ENCODE assay signal across 1 cellular context in genomic region chr7:73840715-73841379, GRCh38.
TF ChIP-seq lines count a peak whose summit lies in the region.

No MANE protein-coding gene starts in this region.

TF ChIP-seq in HepG2, 621 proteins besides CTCF, POLR2A, EP300 and RAD21:
- peak; percentile 57; the same call in 1 of the 2 replicates for TF ChIP-seq ZMYM3 (CRISPR knock-in tag; IDR thresholded peaks at IDR 0.05)
- TF ChIP-seq ZNF770 (CRISPR knock-in tag; IDR thresholded peaks at IDR 0.05), result peak; percentile 39; the same call in 1 of the 2 replicates
- peak; percentile 83 for TF ChIP-seq ZNF121 (CRISPR knock-in tag; IDR thresholded peaks at IDR 0.05)
- no peak for TF ChIP-seq ZNF639 (CRISPR knock-in tag; conservative IDR thresholded peaks at IDR 0.05)
- TF ChIP-seq HNF1A (IDR thresholded peaks at IDR 0.05; ENCODE audit: low read depth), result no peak
- no peak for TF ChIP-seq HNF1A (CRISPR knock-in tag; IDR thresholded peaks at IDR 0.05; ENCODE audit: borderline replicate concordance)
- 0 out of 2 replicates have a peak, but pooled peaks have one; percentile 25 for TF ChIP-seq ADNP (CRISPR knock-in tag; IDR thresholded peaks at IDR 0.05)
- peak; percentile 51; the same call in 1 of the 2 replicates for TF ChIP-seq ZNF460 (CRISPR knock-in tag; IDR thresholded peaks at IDR 0.05; ENCODE audit: borderline replicate concordance)
